In genomic region chr4:47914926-47915237, GRCh38 we compare ENCODE assay signal across 8 cellular contexts. TPM values are rescaled to one million over a fixed set of nuclear protein-coding genes. Genes with fewer than 3 reads are reported as not detected.
A peak's percentile ranks its signal among the peaks of the same experiment; 100 is the strongest.
DNase-seq lines count a peak whose midpoint lies in the region; ATAC-seq and TF ChIP-seq lines count a peak whose summit lies in the region.

No MANE protein-coding gene starts in this region.

- H3K27me3 ChIP-seq in CD4-positive, CD25-positive, alpha-beta regulatory T cell (ENCODE audit: control insufficient read depth, insufficient read depth, low read length): no peaks in the 10 kb centered on the region
- no peaks in the 10 kb centered on the region for H3K27me3 ChIP-seq in PC-3 (ENCODE audit: low read length)
- H3K27me3 ChIP-seq in smooth muscle cell (ENCODE audit: low read depth): no peaks in the 10 kb centered on the region

- peaks cover 21% of the 10 kb centered on the region for H3K4me1 ChIP-seq in CD4-positive, CD25-positive, alpha-beta regulatory T cell (ENCODE audit: control insufficient read depth, insufficient read depth, low read length, poor library complexity, severe bottlenecking)
- H3K4me1 ChIP-seq in PC-3 (ENCODE audit: insufficient read depth, low read length): peaks cover 25% of the 10 kb centered on the region
- H3K4me1 ChIP-seq in smooth muscle cell (ENCODE audit: low read depth): peaks cover 13% of the 10 kb centered on the region

- H3K27me3 Mint-ChIP-seq in CD4-positive, CD25-positive, alpha-beta regulatory T cell: no peaks in the 10 kb centered on the region

- H3K4me1 Mint-ChIP-seq in CD4-positive, CD25-positive, alpha-beta regulatory T cell: peaks cover 23 to 38% (median 32%) of the 10 kb centered on the region in 4 donors

- H3K27ac ChIP-seq in CD4-positive, CD25-positive, alpha-beta regulatory T cell (ENCODE audit: insufficient read depth, low read length, poor library complexity, severe bottlenecking): no peak overlapping the region
- H3K27ac ChIP-seq in PC-3 (ENCODE audit: low read length): no peak overlapping the region
- H3K27ac ChIP-seq in smooth muscle cell (ENCODE audit: low read depth): no peak overlapping the region

- TSS peak; percentile 48 for BruUV-seq in PC-3 (replicated peaks; lab: Mats Ljungman, UMichigan)

- POLR2A ChIA-PET in PC-3 (lab: Charles Lee; ENCODE audit: unreplicated experiment): interaction anchor here (0.6 kb wide), 2 partner anchors 390 to 1617 kb away, joined by 3 read pairs; no protein-coding TSS in a partner anchor

- H3K4me3 Mint-ChIP-seq in CD4-positive, CD25-positive, alpha-beta regulatory T cell: peak overlapping the region; percentile 96 to 99 (median 97)

- peak overlapping the region in 2 of 3 donors; percentile 88 to 99 for H3K27ac Mint-ChIP-seq in CD4-positive, CD25-positive, alpha-beta regulatory T cell

- H3K9me3 Mint-ChIP-seq in CD4-positive, CD25-positive, alpha-beta regulatory T cell: peaks cover 0 to 7% (median 0%) of the 10 kb centered on the region in 7 donors

- CTCF ChIA-PET in PC-3 (lab: Charles Lee): interaction anchor here (1.0 kb wide), 1 partner anchor 19 kb away, joined by 4 read pairs; no protein-coding TSS in a partner anchor

- H3K9me2 ChIP-seq in PC-3 (replicated peaks; ENCODE audit: low read length): no peaks in the 10 kb centered on the region

- H4K20me1 ChIP-seq in PC-3 (ENCODE audit: low read length): peaks cover 9% of the 10 kb centered on the region; the same call in 1 of the 2 replicates
- peaks cover 10% of the 10 kb centered on the region for H4K20me1 ChIP-seq in smooth muscle cell (ENCODE audit: low read depth)

- no peaks in the 10 kb centered on the region for H3K9me3 ChIP-seq in CD4-positive, CD25-positive, alpha-beta regulatory T cell (ENCODE audit: control insufficient read depth in 2 of 2, low read length in 2 of 2)
- H3K9me3 ChIP-seq in PC-3 (ENCODE audit: low read length) (no peaks in the 10 kb centered on the region), smooth muscle cell (replicated peaks; ENCODE audit: low read depth) (no peaks in the 10 kb centered on the region)

- peaks cover 8% of the 10 kb centered on the region for H3K36me3 Mint-ChIP-seq in CD4-positive, CD25-positive, alpha-beta regulatory T cell

- no peak for ATAC-seq in CD4-positive, CD25-positive, alpha-beta regulatory T cell (ENCODE audit: low read depth in 2 of 2)
- ATAC-seq in GM21576 (IDR thresholded peaks at IDR 0.05; ENCODE audit: unreplicated experiment): peak; percentile 11
- peak; percentile 3 for ATAC-seq in PC-3

- intact Hi-C loops in PC-3 (cut with micrococcal nuclease): loop anchor here (1.0 kb wide), 1 partner anchor 165 kb away; no protein-coding TSS in a partner anchor

- H3K4me3 ChIP-seq in CD4-positive, CD25-positive, alpha-beta regulatory T cell (ENCODE audit: low read depth, low read length): peak overlapping the region; percentile 87
- H3K4me3 ChIP-seq in PC-3 (ENCODE audit: low read length) (peak overlapping the region; percentile 72), fibroblast of the aortic adventitia (ENCODE audit: low read depth, low read length) (peak overlapping the region; percentile 81), smooth muscle cell (peak overlapping the region; percentile 69)

- TF ChIP-seq CTCF in PC-3 (conservative IDR thresholded peaks at IDR 0.05; ENCODE audit: low read depth, low read length) (no peak), fibroblast of the aortic adventitia (IDR thresholded peaks at IDR 0.05; ENCODE audit: insufficient read depth, low read length) (no peak), smooth muscle cell (IDR thresholded peaks at IDR 0.05; ENCODE audit: borderline replicate concordance, insufficient read depth, poor library complexity, severe bottlenecking) (no peak)

- H3K36me3 ChIP-seq in CD4-positive, CD25-positive, alpha-beta regulatory T cell (ENCODE audit: control insufficient read depth, insufficient read depth, low read length): peaks cover 6% of the 10 kb centered on the region
- H3K36me3 ChIP-seq in PC-3 (ENCODE audit: low read depth, low read length) (peaks cover 7% of the 10 kb centered on the region; the same call in 1 of the 2 replicates), smooth muscle cell (ENCODE audit: low read depth) (no peaks in the 10 kb centered on the region)

- H3K79me2 ChIP-seq in PC-3 (ENCODE audit: low read length) (peaks cover 44% of the 10 kb centered on the region), smooth muscle cell (ENCODE audit: low read depth) (peaks cover 35% of the 10 kb centered on the region)

- H2AFZ ChIP-seq in PC-3 (ENCODE audit: low read length) (peak overlapping the region; percentile 99), smooth muscle cell (ENCODE audit: low read depth) (peak overlapping the region; percentile 97)

- WGBS in smooth muscle cell (ENCODE audit: low lambda C conversion rate): 2% methylated on average over 6 of the region's 6 CpGs

- no peak for DNase-seq in CD4-positive, CD25-positive, alpha-beta regulatory T cell
- DNase-seq in PC-3: no peak
- DNase-seq in fibroblast of the aortic adventitia (ENCODE audit: low read depth): no peak
- DNase-seq in smooth muscle cell (lab: John Stamatoyannopoulos, UW; ENCODE audit: unreplicated experiment): no peak
- no peak for DNase-seq in stimulated activated CD4-positive, alpha-beta T cell treated with anti-CD3 and anti-CD28 coated beads, Interleukin-2, amount 100 ng/mL, for 24 hours
- DNase-seq in SHP77 treated with DMSO at 0.1 percent for 48 hours (lab: John Stamatoyannopoulos, UW): no peak
- DNase-seq in NCI-H1105 (lab: John Stamatoyannopoulos, UW): no peak

- H3F3A ChIP-seq in PC-3 (ENCODE audit: low read length, unreplicated experiment): no peaks in the 10 kb centered on the region
- H3F3A ChIP-seq in smooth muscle cell (ENCODE audit: low read depth): no peaks in the 10 kb centered on the region

- H3K4me2 ChIP-seq in PC-3 (ENCODE audit: low read length) (peak overlapping the region; percentile 92), smooth muscle cell (peak overlapping the region; percentile 89)

- H3K9ac ChIP-seq in PC-3 (ENCODE audit: low read length): peak overlapping the region; percentile 47
- H3K9ac ChIP-seq in smooth muscle cell (ENCODE audit: low read depth): peak overlapping the region; percentile 12

RNA-seq across cellular contexts. Expression of gene NFXL1, which starts 0.5 kb away (rescaled TPM):
- 11.2 TPM for total RNA-seq in CD4-positive, CD25-positive, alpha-beta regulatory T cell
- polyA plus RNA-seq in CD4-positive, CD25-positive, alpha-beta regulatory T cell: 10 to 100 TPM in 1 of 4 donors, 1 to 10 TPM in 3; 6.3 to 10.2 (median 7.8) TPM
- total RNA-seq in PC-3 (2014; rRNA removed) (13.2 and 14.7 TPM in 2 replicates), fibroblast of the aortic adventitia (ENCODE audit: low replicate concordance) (7.1 and 9.0 TPM in 2 replicates), smooth muscle cell (11.1 and 14.7 TPM in 2 replicates)
- polyA plus RNA-seq in smooth muscle cell: 4.5 and 6.5 TPM in 2 replicates

Comparison
In these comparisons a context has a peak if more than half of its experiments do, and no peak if none do; other contexts are left out.
1. ATAC-seq: peak in GM21576 (single experiment) and PC-3 (single experiment); none in CD4-positive, CD25-positive, alpha-beta regulatory T cell (0 of 2).
2. Peak in every context shown above with its lines, with median percentiles within 50 percentile points of each other: H3K4me3 ChIP-seq.